In genomic region chrX:135489542-135489941, GRCh38 we compare ENCODE assay signal across 16 cellular contexts. TPM values are rescaled to one million over a fixed set of nuclear protein-coding genes. Genes with fewer than 3 reads are reported as not detected.
A peak's percentile ranks its signal among the peaks of the same experiment; 100 is the strongest.
DNase-seq lines count a peak whose midpoint lies in the region; ATAC-seq and TF ChIP-seq lines count a peak whose summit lies in the region.
"Had no signal": no experiment of that assay in that cellular context is flagged by ENCODE, and none has a peak within 500 bp of the region (broad histone marks: within the 10 kb centered on the region; RNA-seq: fewer than 3 reads in every experiment).

No MANE protein-coding gene starts in this region.

- DNase-seq in SKM-1 treated with dmso at 0.1 percent for 144 hours (lab: John Stamatoyannopoulos, UW; ENCODE audit: unreplicated experiment) (peak; percentile 18), Calu3 (no peak), T-helper 17 cell (no peak), activated gamma-delta T cell (lab: John Stamatoyannopoulos, UW) (no peak)
- no peak for DNase-seq in activated CD8-positive, alpha-beta T cell treated with anti-CD3 and anti-CD28 coated beads for 36 hours
- DNase-seq: activated T-cell treated with anti-CD3 and anti-CD28 coated beads, Interleukin-2, amount 50 U/mL, for 24 hours; Caco-2; cerebellar nuclear complex; GM23248; lower lobe of right lung had no signal

- no peaks in the 10 kb centered on the region for H3K9me3 Mint-ChIP-seq in Calu3 (ENCODE audit: low read depth, unreplicated experiment)
- H3K9me3 Mint-ChIP-seq in activated CD8-positive, alpha-beta T cell treated with anti-CD3 and anti-CD28 coated beads for 36 hours = no peaks in the 10 kb centered on the region
- H3K9me3 Mint-ChIP-seq: activated T-cell treated with anti-CD3 and anti-CD28 coated beads, Interleukin-2, amount 50 U/mL, for 24 hours; T-helper 2 cell treated with Interferon-gamma antibody and Interleukin-4, amounts not matched to agents 5 μg/mL and 100 μg/mL, for 36 hours had no signal

- POLR2A ChIA-PET in activated CD8-positive, alpha-beta T cell treated with anti-CD3 and anti-CD28 coated beads for 36 hours (lab: Charles Lee) = no interaction called here

- H3K27ac Mint-ChIP-seq in Calu3 (ENCODE audit: unreplicated experiment) = no peak overlapping the region
- no peak overlapping the region for H3K27ac Mint-ChIP-seq in T-helper 17 cell
- no peak overlapping the region for H3K27ac Mint-ChIP-seq in activated CD8-positive, alpha-beta T cell treated with anti-CD3 and anti-CD28 coated beads for 36 hours
- H3K27ac Mint-ChIP-seq: activated T-cell treated with anti-CD3 and anti-CD28 coated beads, Interleukin-2, amount 50 U/mL, for 24 hours; T-helper 2 cell treated with Interferon-gamma antibody and Interleukin-4, amounts not matched to agents 5 μg/mL and 100 μg/mL, for 36 hours had no signal

- TF ChIP-seq CTCF in Calu3 (IDR thresholded peaks at IDR 0.05; ENCODE audit: unreplicated experiment) = no peak
- no peak for TF ChIP-seq CTCF in activated CD8-positive, alpha-beta T cell treated with anti-CD3 and anti-CD28 coated beads for 36 hours (IDR thresholded peaks at IDR 0.05)

- CTCF ChIA-PET in Calu3 (lab: Charles Lee) = no interaction called here
- CTCF ChIA-PET in activated CD8-positive, alpha-beta T cell treated with anti-CD3 and anti-CD28 coated beads for 36 hours (lab: Charles Lee) = no interaction called here

- H3K4me3 Mint-ChIP-seq in Calu3 (ENCODE audit: low read depth, unreplicated experiment) (no peak overlapping the region), T-helper 17 cell (no peak overlapping the region)
- H3K4me3 Mint-ChIP-seq in activated CD8-positive, alpha-beta T cell treated with anti-CD3 and anti-CD28 coated beads for 36 hours = no peak overlapping the region
- H3K4me3 Mint-ChIP-seq: activated T-cell treated with anti-CD3 and anti-CD28 coated beads, Interleukin-2, amount 50 U/mL, for 24 hours; T-helper 2 cell treated with Interferon-gamma antibody and Interleukin-4, amounts not matched to agents 5 μg/mL and 100 μg/mL, for 36 hours had no signal

- H3K4me1 Mint-ChIP-seq in Calu3 (ENCODE audit: low read depth, unreplicated experiment) (no peaks in the 10 kb centered on the region), T-helper 17 cell (no peaks in the 10 kb centered on the region)
- peaks cover 6% of the 10 kb centered on the region for H3K4me1 Mint-ChIP-seq in activated CD8-positive, alpha-beta T cell treated with anti-CD3 and anti-CD28 coated beads for 36 hours (ENCODE audit: low read depth)

- intact Hi-C loops in Calu3 (cut with micrococcal nuclease; ENCODE audit: unreplicated experiment) = loop anchor here (10.0 kb wide), 1 partner anchor 445 kb away; no protein-coding TSS in a partner anchor
- intact Hi-C loops in activated CD8-positive, alpha-beta T cell treated with anti-CD3 and anti-CD28 coated beads for 36 hours (cut with micrococcal nuclease) = loop anchor here (5.0 kb wide), 1 partner anchor 83 kb away; no protein-coding TSS in a partner anchor

- ATAC-seq in GM18870 (IDR thresholded peaks at IDR 0.05; ENCODE audit: unreplicated experiment) = peak; percentile 86
- ATAC-seq in GM21717 (IDR thresholded peaks at IDR 0.05; ENCODE audit: unreplicated experiment) = peak; percentile 87
- ATAC-seq in HG03139 (IDR thresholded peaks at IDR 0.05; ENCODE audit: unreplicated experiment) = peak; percentile 82
- ATAC-seq in T-helper 17 cell = no peak
- ATAC-seq in activated CD8-positive, alpha-beta T cell treated with anti-CD3 and anti-CD28 coated beads for 36 hours = no peak
- ATAC-seq: gastroesophageal sphincter, lower lobe of right lung had no signal

- H3K27me3 Mint-ChIP-seq in Calu3 (ENCODE audit: unreplicated experiment) (no peaks in the 10 kb centered on the region), T-helper 17 cell (peaks cover 2% of the 10 kb centered on the region)
- no peaks in the 10 kb centered on the region for H3K27me3 Mint-ChIP-seq in activated CD8-positive, alpha-beta T cell treated with anti-CD3 and anti-CD28 coated beads for 36 hours

- H3K9me3 ChIP-seq in T-helper 17 cell (ENCODE audit: control insufficient read depth, low read length, poor library complexity, severe bottlenecking) = no peaks in the 10 kb centered on the region
- H3K9me3 ChIP-seq: Caco-2, gastroesophageal sphincter, lower lobe of right lung, right atrium auricular region had no signal

- H3K36me3 Mint-ChIP-seq in Calu3 (ENCODE audit: insufficient read depth, unreplicated experiment) (no peaks in the 10 kb centered on the region), T-helper 17 cell (ENCODE audit: low read depth) (no peaks in the 10 kb centered on the region)
- no peaks in the 10 kb centered on the region for H3K36me3 Mint-ChIP-seq in activated CD8-positive, alpha-beta T cell treated with anti-CD3 and anti-CD28 coated beads for 36 hours (ENCODE audit: low read depth)

- BruUV-seq in Calu3 (replicated peaks; lab: Mats Ljungman, UMichigan) = no TSS peak

RNA-seq across cellular contexts. Expression of gene INTS6L, which starts 30.9 kb away (rescaled TPM):
- total RNA-seq in Calu3 (2022) (5.7 and 7.2 TPM in 2 replicates), T-helper 17 cell (10 to 100 TPM; 20.2 to 29.8 TPM)
- total RNA-seq in activated CD8-positive, alpha-beta T cell treated with anti-CD3 and anti-CD28 coated beads for 36 hours = 10 to 100 TPM; 19.9 to 21.0 TPM

Comparison
In these comparisons a context has a peak if more than half of its experiments do, and no peak if none do; other contexts are left out.
1. ATAC-seq: peak in GM18870 (single experiment), GM21717 (single experiment) and HG03139 (single experiment); none in T-helper 17 cell (single experiment) and activated CD8-positive, alpha-beta T cell treated with anti-CD3 and anti-CD28 coated beads for 36 hours (single experiment).